In genomic region chr19:44071824-44072542, GRCh38 we compare ENCODE assay signal across 1 cellular context.
TF ChIP-seq lines count a peak whose summit lies in the region.

Gene ZNF284, plus strand, starts transcription at chr19:44072159. Its CDS starts 4,231 bp downstream, at chr19:44076390.

TF ChIP-seq in K562, 482 proteins besides CTCF, POLR2A, EP300 and RAD21 (continued from another document):
- TF ChIP-seq ZNF518B (CRISPR knock-in tag; IDR thresholded peaks at IDR 0.05) (0 out of 2 replicates have a peak, but pooled peaks have one; percentile 32), MLLT1 (IDR thresholded peaks at IDR 0.05) (peak in 1 of 2 experiments; percentile 80; a peak in 1 of 4 replicates), SIX5 (IDR thresholded peaks at IDR 0.05; ENCODE audit: borderline replicate concordance in 1 of 2, insufficient read depth in 1 of 2, low read depth in 1 of 2, low read length in 2 of 2) (peak; percentile 71 to 76), CREB3L1 (IDR thresholded peaks at IDR 0.05; ENCODE audit: borderline replicate concordance, low read depth) (peak; percentile 69; the same call in 1 of the 2 replicates), E2F6 (IDR thresholded peaks at IDR 0.05; ENCODE audit: borderline replicate concordance in 1 of 2, extremely low read depth in 1 of 2, insufficient read depth in 1 of 2, insufficient read length in 1 of 2, low read depth in 1 of 2, low read length in 1 of 2, poor library complexity in 1 of 2, severe bottlenecking in 1 of 2) (peak; percentile 72 to 75), ID3 (CRISPR knock-in tag; IDR thresholded peaks at IDR 0.05) (no peak), ID3 (tag; IDR thresholded peaks at IDR 0.05) (0 out of 2 replicates have a peak, but pooled peaks have one; percentile 26), SP1 (CRISPR knock-in tag; IDR thresholded peaks at IDR 0.05) (0 out of 2 replicates have a peak, but pooled peaks have one; percentile 21), E2F8 (IDR thresholded peaks at IDR 0.05; ENCODE audit: low read depth, partially characterized antibody) (peak; percentile 46), TAF7 (tag; IDR thresholded peaks at IDR 0.05) (0 out of 2 replicates have a peak, but pooled peaks have one; percentile 31), ELF1 (tag; IDR thresholded peaks at IDR 0.05) (peak; percentile 94), NRF1 (conservative IDR thresholded peaks at IDR 0.05 in 1 of 2, IDR thresholded peaks at IDR 0.05 in 1 of 2) (peak; percentile 62 to 69), NR2C2 (CRISPR knock-in tag; IDR thresholded peaks at IDR 0.05) (no peak; the same call in 1 of the 2 replicates), NR2C2 (tag; IDR thresholded peaks at IDR 0.05) (peak; percentile 74), ZNF584 (CRISPR knock-in tag; IDR thresholded peaks at IDR 0.05; ENCODE audit: low read depth) (no peak), GMEB1 (CRISPR knock-in tag; IDR thresholded peaks at IDR 0.05) (peak; percentile 71), GATAD2A (IDR thresholded peaks at IDR 0.05) (no peak), IFI16 (CRISPR knock-in tag; IDR thresholded peaks at IDR 0.05) (no peak), ZNF431 (CRISPR knock-in tag; IDR thresholded peaks at IDR 0.05) (peak; percentile 34; the same call in 1 of the 2 replicates), HDGF (IDR thresholded peaks at IDR 0.05) (no peak), TAF1 (IDR thresholded peaks at IDR 0.05; ENCODE audit: control insufficient read depth, extremely low read depth, insufficient read depth, low read length, severe bottlenecking) (peak; percentile 12), ZNF197 (CRISPR knock-in tag; IDR thresholded peaks at IDR 0.05; ENCODE audit: low read depth) (peak; percentile 49; the same call in 1 of the 2 replicates), ZBTB7A (IDR thresholded peaks at IDR 0.05; ENCODE audit: borderline replicate concordance, control insufficient read depth, low read depth, low read length) (peak; percentile 44; the same call in 1 of the 2 replicates), POLR2AphosphoS5 (IDR thresholded peaks at IDR 0.05; ENCODE audit: control insufficient read depth, insufficient read depth, low read depth, low read length) (no peak), ESRRA (IDR thresholded peaks at IDR 0.05; ENCODE audit: borderline replicate concordance, low read depth) (0 out of 2 replicates have a peak, but pooled peaks have one; percentile 35), JUND (IDR thresholded peaks at IDR 0.05; ENCODE audit: borderline replicate concordance, low read depth, low read length) (peak; percentile 31; the same call in 1 of the 2 replicates), JUND (tag; IDR thresholded peaks at IDR 0.05; ENCODE audit: borderline replicate concordance, low read depth, low read length) (peak; percentile 14; the same call in 1 of the 3 replicates), PKNOX1 (IDR thresholded peaks at IDR 0.05) (peak; percentile 46), GABPA (tag; conservative IDR thresholded peaks at IDR 0.05; ENCODE audit: low read depth) (peak; percentile 95), ZBTB17 (CRISPR knock-in tag; IDR thresholded peaks at IDR 0.05) (peak; percentile 89), LCOR (CRISPR knock-in tag; IDR thresholded peaks at IDR 0.05) (no peak; the same call in 1 of the 2 replicates), DEAF1 (CRISPR knock-in tag; IDR thresholded peaks at IDR 0.05) (no peak), DIDO1 (tag; IDR thresholded peaks at IDR 0.05; ENCODE audit: low read depth) (peak; percentile 40; the same call in 1 of the 2 replicates), ZNF766 (CRISPR knock-in tag; conservative IDR thresholded peaks at IDR 0.05) (peak; percentile 5; the same call in 1 of the 2 replicates), MYC (IDR thresholded peaks at IDR 0.05; ENCODE audit: low read depth, low read length) (peak; percentile 52), MYC (CRISPR knock-in tag; IDR thresholded peaks at IDR 0.05; ENCODE audit: borderline replicate concordance, low read depth) (no peak), HCFC1 (IDR thresholded peaks at IDR 0.05; ENCODE audit: low read depth, low read length) (peak; percentile 92), CBX1 (IDR thresholded peaks at IDR 0.05; ENCODE audit: low read depth) (peak; percentile 54; the same call in 1 of the 2 replicates), ETV5 (CRISPR knock-in tag; IDR thresholded peaks at IDR 0.05; ENCODE audit: low read depth) (peak; percentile 84), ATF7 (IDR thresholded peaks at IDR 0.05) (peak; percentile 62)
